1 cellular context compared by ENCODE assay signal in the genomic region with DNA sequence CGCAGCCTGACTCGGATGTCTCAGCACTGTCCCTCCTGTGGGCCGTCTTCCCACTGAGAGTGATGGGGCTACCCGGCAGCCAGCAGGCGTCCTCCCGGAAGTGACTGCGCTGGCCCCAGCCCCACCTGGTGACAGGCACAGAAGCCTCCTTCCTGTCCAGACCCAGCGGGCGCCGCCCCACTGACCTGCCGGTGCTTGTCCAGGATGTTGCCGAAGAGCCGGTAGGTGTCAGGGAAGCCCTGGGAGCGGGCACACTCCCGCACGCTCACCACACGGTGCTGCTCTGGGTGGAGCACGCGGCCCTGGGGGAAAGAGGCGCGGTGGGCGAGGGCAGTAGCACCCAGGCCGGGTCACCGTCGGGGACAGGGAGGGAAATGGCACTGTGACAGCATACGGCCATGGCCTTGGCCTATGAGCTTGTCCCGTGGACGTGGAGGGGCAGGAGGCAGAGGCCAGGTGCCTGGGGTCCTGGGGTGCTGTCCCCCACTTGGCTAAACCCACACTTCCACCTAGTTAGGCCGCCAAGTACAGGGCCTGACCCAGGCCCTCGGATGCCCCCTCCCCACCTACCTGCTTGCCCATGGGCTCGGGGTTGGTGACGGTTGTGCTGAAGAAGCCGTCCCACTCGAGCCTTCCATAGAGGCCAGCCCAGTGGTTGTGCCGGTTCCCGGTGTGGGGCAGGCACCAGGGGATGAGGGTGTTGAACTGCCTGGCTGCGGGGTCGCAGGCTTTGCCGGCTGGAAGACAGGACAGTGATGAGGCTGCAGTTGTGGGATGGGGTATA.
TF ChIP-seq lines count a peak whose summit lies in the region.

No MANE protein-coding gene starts in this region.

TF ChIP-seq in GM12891, 5 proteins besides CTCF, POLR2A, EP300 and RAD21:
- no peak for TF ChIP-seq POU2F2 (IDR thresholded peaks at IDR 0.05; ENCODE audit: low read depth, low read length)
- TF ChIP-seq POLR2AphosphoS5 (IDR thresholded peaks at IDR 0.05; ENCODE audit: low read depth, low read length) = no peak
- no peak for TF ChIP-seq TAF1 (IDR thresholded peaks at IDR 0.05; ENCODE audit: low read depth, low read length)
- no peak for TF ChIP-seq PAX5 (IDR thresholded peaks at IDR 0.05; ENCODE audit: insufficient read depth, low read length, severe bottlenecking)
- TF ChIP-seq SPI1 (IDR thresholded peaks at IDR 0.05; ENCODE audit: low read depth, low read length) = no peak
TF ChIP-seq in GM12891: peak in this region for 0.
